In the genomic region with DNA sequence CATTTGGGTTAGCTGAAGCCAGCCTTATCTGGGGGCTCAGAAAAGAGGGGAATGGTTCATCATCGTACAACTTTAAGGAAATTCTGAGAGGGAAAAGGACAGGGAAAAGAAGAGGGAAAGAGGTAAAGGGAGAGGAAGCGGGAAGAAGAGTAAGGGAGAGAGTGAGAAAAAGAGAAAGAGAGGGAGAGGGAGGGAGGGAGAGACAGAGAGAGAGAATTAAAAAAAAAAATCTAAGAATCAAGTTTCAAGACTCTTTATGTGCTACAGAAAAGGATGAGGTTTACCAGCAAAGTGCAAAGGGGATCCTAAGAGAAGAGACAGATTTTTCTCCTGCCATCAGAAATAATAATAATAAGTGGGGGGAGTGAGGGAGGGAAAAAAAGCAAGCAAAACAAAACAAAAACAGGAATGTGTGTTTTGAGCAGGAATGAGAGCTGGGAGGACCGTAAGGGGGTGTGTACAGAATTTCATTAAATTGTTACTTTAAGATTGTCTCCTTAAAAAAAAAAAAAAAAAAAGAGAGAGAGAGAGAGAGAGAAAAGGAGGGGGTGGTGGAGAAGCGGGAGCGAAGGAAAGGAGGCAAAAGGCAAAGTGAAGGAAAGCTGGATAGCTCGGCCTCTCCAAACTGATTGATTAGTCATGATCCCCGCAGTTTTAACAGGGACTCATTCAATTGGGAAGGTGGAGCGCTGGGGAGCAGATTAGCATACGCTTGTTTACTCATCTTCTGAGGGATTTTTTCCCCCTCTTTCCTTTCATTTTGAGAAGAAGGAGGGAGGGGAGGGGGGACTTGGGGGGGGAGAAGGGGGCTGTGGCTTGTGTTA, we compare ENCODE assay signal across 1 cellular context.
TF ChIP-seq lines count a peak whose summit lies in the region.

No MANE protein-coding gene starts in this region.

TF ChIP-seq in K562, 482 proteins besides CTCF, POLR2A, EP300 and RAD21:
- TF ChIP-seq, protein P1, sequence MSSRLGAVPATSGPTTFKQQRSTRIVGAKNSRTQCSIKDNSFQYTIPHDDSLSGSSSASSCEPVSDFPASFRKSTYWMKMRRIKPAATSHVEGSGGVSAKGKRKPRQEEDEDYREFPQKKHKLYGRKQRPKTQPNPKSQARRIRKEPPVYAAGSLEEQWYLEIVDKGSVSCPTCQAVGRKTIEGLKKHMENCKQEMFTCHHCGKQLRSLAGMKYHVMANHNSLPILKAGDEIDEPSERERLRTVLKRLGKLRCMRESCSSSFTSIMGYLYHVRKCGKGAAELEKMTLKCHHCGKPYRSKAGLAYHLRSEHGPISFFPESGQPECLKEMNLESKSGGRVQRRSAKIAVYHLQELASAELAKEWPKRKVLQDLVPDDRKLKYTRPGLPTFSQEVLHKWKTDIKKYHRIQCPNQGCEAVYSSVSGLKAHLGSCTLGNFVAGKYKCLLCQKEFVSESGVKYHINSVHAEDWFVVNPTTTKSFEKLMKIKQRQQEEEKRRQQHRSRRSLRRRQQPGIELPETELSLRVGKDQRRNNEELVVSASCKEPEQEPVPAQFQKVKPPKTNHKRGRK (tag; IDR thresholded peaks at IDR 0.05) = peak; percentile 90
- TF ChIP-seq CBX8 (IDR thresholded peaks at IDR 0.05; ENCODE audit: borderline replicate concordance, extremely low read depth, low read depth, low read length, poor library complexity, severe bottlenecking) = peak; percentile 52
- TF ChIP-seq HNRNPL (IDR thresholded peaks at IDR 0.05; ENCODE audit: low read depth, low read length) = no peak
TF ChIP-seq in K562: peak in this region for 2.
